13 cellular contexts compared by ENCODE assay signal in the genomic region with DNA sequence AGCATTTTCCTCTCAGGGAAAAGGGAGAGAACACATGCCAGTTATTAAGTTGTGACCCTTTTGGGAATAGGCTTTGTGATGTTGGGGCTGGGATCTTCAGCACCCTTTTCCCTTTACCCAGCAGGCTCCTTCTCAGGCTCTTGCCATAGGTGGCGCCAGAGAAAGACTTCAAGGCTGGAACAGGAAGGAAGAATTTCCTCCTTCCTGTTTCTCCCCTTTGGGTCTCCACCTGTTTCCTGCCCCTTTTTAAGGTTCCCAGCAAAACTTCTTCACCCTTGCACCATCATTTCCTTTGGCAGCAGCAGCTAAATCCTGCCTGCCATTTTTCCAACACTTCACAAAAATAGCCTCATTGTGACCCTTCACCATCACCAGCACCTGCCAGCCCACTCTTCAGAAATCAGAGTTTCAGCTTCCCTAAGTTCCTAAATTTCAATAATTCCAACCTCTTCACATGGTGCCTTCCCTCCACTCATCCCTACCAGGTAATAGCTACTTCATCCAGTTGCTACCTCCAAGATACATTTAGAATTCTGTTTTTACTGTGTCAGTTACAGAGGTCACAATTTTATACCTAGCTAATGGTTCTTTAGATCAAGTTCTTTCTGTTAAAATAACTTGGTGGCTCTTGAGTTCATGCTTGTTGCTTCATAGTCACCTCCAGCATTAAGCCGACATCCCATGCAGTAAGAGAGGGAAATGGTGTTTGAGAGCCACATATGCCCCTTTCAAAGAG. TPM values are rescaled to one million over a fixed set of nuclear protein-coding genes. Genes with fewer than 3 reads are reported as not detected.
DNase-seq lines count a peak whose midpoint lies in the region; TF ChIP-seq lines count a peak whose summit lies in the region.
"Had no signal": no experiment of that assay in that cellular context is flagged by ENCODE, and none has a peak within 500 bp of the region (broad histone marks: within the 10 kb centered on the region; RNA-seq: fewer than 3 reads in every experiment).

No MANE protein-coding gene starts in this region.

- H3K18ac ChIP-seq in trophoblast cell (ENCODE audit: low read length) = no peak overlapping the region

- H3K14ac ChIP-seq in trophoblast cell (ENCODE audit: low read length) = no peak overlapping the region

- H3K4me3 Mint-ChIP-seq in activated T-helper 1 cell treated with anti-CD3 and anti-CD28 coated beads, Interleukin-12 subunit alpha, Interleukin-12 subunit beta, Interleukin-2, Interleukin-4 antibody, amounts not matched to agents 30 ng/mL and 10 ng/mL and 1 ng/mL, durations not matched to agents 14 hours and 24 hours and 36 hours = no peak overlapping the region

- H4K8ac ChIP-seq in trophoblast cell (ENCODE audit: low read depth, low read length) = no peak overlapping the region

- H4K91ac ChIP-seq in trophoblast cell (ENCODE audit: low read depth, low read length) = no peak overlapping the region

- H3K27me3 ChIP-seq in A673 (replicated peaks; ENCODE audit: insufficient read depth, low read depth, low read length, poor library complexity) (no peaks in the 10 kb centered on the region), BLaER1 (no peaks in the 10 kb centered on the region), Karpas-422 (ENCODE audit: low read length) (no peaks in the 10 kb centered on the region; the same call in 1 of the 2 replicates), trophoblast cell (ENCODE audit: insufficient read depth, low read length) (no peaks in the 10 kb centered on the region)
- H3K27me3 ChIP-seq: heart right ventricle had no signal

- no peak overlapping the region for H3K9ac ChIP-seq in BLaER1
- no peak overlapping the region for H3K9ac ChIP-seq in Karpas-422 (ENCODE audit: low read length)
- H3K9ac ChIP-seq in trophoblast cell (ENCODE audit: low read length) = no peak overlapping the region

- H3K4me1 ChIP-seq in A673 (ENCODE audit: insufficient read depth, low read length, poor library complexity, severe bottlenecking) (peaks cover 5% of the 10 kb centered on the region), BLaER1 (peaks cover 14% of the 10 kb centered on the region; the same call in 1 of the 2 replicates), Karpas-422 (ENCODE audit: low read length) (no peaks in the 10 kb centered on the region), trophoblast cell (ENCODE audit: control insufficient read depth in 1 of 2, insufficient read depth in 2 of 2, low read length in 2 of 2) (no peaks in the 10 kb centered on the region)

- CTCF ChIA-PET in A673 (lab: Charles Lee) = interaction anchor here (0.9 kb wide), 1 partner anchor 54 kb away, joined by 3 read pairs; no protein-coding TSS in a partner anchor

- H2BK5ac ChIP-seq in trophoblast cell (ENCODE audit: low read depth, low read length, poor library complexity) = no peak overlapping the region

- H3K4me1 Mint-ChIP-seq in activated T-helper 1 cell treated with anti-CD3 and anti-CD28 coated beads, Interleukin-12 subunit alpha, Interleukin-12 subunit beta, Interleukin-2, Interleukin-4 antibody, amounts not matched to agents 30 ng/mL and 10 ng/mL and 1 ng/mL, durations not matched to agents 14 hours and 24 hours and 36 hours (ENCODE audit: low read depth) = peaks cover 5% of the 10 kb centered on the region

- no peak overlapping the region for H3K23ac ChIP-seq in trophoblast cell (ENCODE audit: low read length)

- H3K9me3 Mint-ChIP-seq in activated T-helper 1 cell treated with anti-CD3 and anti-CD28 coated beads, Interleukin-12 subunit alpha, Interleukin-12 subunit beta, Interleukin-2, Interleukin-4 antibody, amounts not matched to agents 30 ng/mL and 10 ng/mL and 1 ng/mL, durations not matched to agents 14 hours and 24 hours and 36 hours = peaks cover 28% of the 10 kb centered on the region

- 0 out of 2 replicates have a peak overlapping the region, but pooled peaks have one; percentile 6 for H2AFZ ChIP-seq in Karpas-422 (ENCODE audit: low read length)
- no peak overlapping the region for H2AFZ ChIP-seq in trophoblast cell (ENCODE audit: insufficient read depth, low read length, poor library complexity)

- H3K79me2 ChIP-seq in Karpas-422 (ENCODE audit: low read length) = no peaks in the 10 kb centered on the region
- H3K79me2 ChIP-seq in trophoblast cell (ENCODE audit: control insufficient read depth, insufficient read depth, low read length, poor library complexity) = no peaks in the 10 kb centered on the region

- no peaks in the 10 kb centered on the region for H3K79me1 ChIP-seq in trophoblast cell (ENCODE audit: low read length)

- WGBS in trophoblast cell (ENCODE audit: extremely low coverage, insufficient coverage, insufficient read length) = no CpG with 5 or more reads among the region's 2 CpGs

- H3K9me2 ChIP-seq in Karpas-422 (replicated peaks; ENCODE audit: insufficient read depth, low read length) = no peaks in the 10 kb centered on the region

- peaks cover 10% of the 10 kb centered on the region for H3K36me3 Mint-ChIP-seq in activated T-helper 1 cell treated with anti-CD3 and anti-CD28 coated beads, Interleukin-12 subunit alpha, Interleukin-12 subunit beta, Interleukin-2, Interleukin-4 antibody, amounts not matched to agents 30 ng/mL and 10 ng/mL and 1 ng/mL, durations not matched to agents 14 hours and 24 hours and 36 hours (ENCODE audit: low read depth)

- intact Hi-C loops in A673 (cut with micrococcal nuclease; ENCODE audit: unreplicated experiment) = no loop called here
- intact Hi-C loops in activated T-helper 1 cell treated with anti-CD3 and anti-CD28 coated beads, Interleukin-12 subunit alpha, Interleukin-12 subunit beta, Interleukin-2, Interleukin-4 antibody, amounts not matched to agents 30 ng/mL and 10 ng/mL and 1 ng/mL, durations not matched to agents 14 hours and 24 hours and 36 hours (cut with micrococcal nuclease) = no loop called here

- BruUV-seq in A673 (replicated peaks; lab: Mats Ljungman, UMichigan) = no TSS peak

- no peak overlapping the region for H2BK120ac ChIP-seq in trophoblast cell (ENCODE audit: insufficient read depth, low read length, poor library complexity)

- H3K4me3 ChIP-seq in A673 (ENCODE audit: low read depth, low read length, poor library complexity, severe bottlenecking) (no peak overlapping the region), BLaER1 (0 out of 2 replicates have a peak overlapping the region, but pooled peaks have one; percentile 2), Karpas-422 (ENCODE audit: low read length) (no peak overlapping the region), cardiac fibroblast (replicated peaks in 1 of 2; ENCODE audit: low read depth in 2 of 2, low read length in 2 of 2) (no peak overlapping the region), trophoblast cell (ENCODE audit: low read depth, low read length) (no peak overlapping the region)
- H3K4me3 ChIP-seq: heart right ventricle had no signal

- no peak overlapping the region for H3K4ac ChIP-seq in trophoblast cell (ENCODE audit: low read depth, low read length)

- no peak overlapping the region for H2BK12ac ChIP-seq in trophoblast cell (ENCODE audit: low read length)

- H2AK5ac ChIP-seq in trophoblast cell (ENCODE audit: low read length) = no peak overlapping the region

- H3K27ac Mint-ChIP-seq in activated T-helper 1 cell treated with anti-CD3 and anti-CD28 coated beads, Interleukin-12 subunit alpha, Interleukin-12 subunit beta, Interleukin-2, Interleukin-4 antibody, amounts not matched to agents 30 ng/mL and 10 ng/mL and 1 ng/mL, durations not matched to agents 14 hours and 24 hours and 36 hours = no peak overlapping the region
- H3K27ac Mint-ChIP-seq: progenitor cell of endocrine pancreas had no signal

- no peak overlapping the region for H3K4me2 ChIP-seq in BLaER1
- H3K4me2 ChIP-seq in Karpas-422 (ENCODE audit: low read depth, low read length, poor library complexity, severe bottlenecking) = no peak overlapping the region
- H3K4me2 ChIP-seq in trophoblast cell (ENCODE audit: low read length) = no peak overlapping the region

- no peaks in the 10 kb centered on the region for H3K27me3 Mint-ChIP-seq in activated T-helper 1 cell treated with anti-CD3 and anti-CD28 coated beads, Interleukin-12 subunit alpha, Interleukin-12 subunit beta, Interleukin-2, Interleukin-4 antibody, amounts not matched to agents 30 ng/mL and 10 ng/mL and 1 ng/mL, durations not matched to agents 14 hours and 24 hours and 36 hours (ENCODE audit: insufficient read depth)

- H3K9me3 ChIP-seq in A673 (ENCODE audit: low read depth, low read length, poor library complexity, severe bottlenecking) = peaks cover 11% of the 10 kb centered on the region
- H3K9me3 ChIP-seq in BLaER1 = peaks cover 45% of the 10 kb centered on the region
- H3K9me3 ChIP-seq in Karpas-422 (ENCODE audit: low read length) = peaks cover 15% of the 10 kb centered on the region
- peaks cover 3% of the 10 kb centered on the region for H3K9me3 ChIP-seq in trophoblast cell (ENCODE audit: insufficient read depth, low read depth, low read length)

- DNase-seq in A673 (ENCODE audit: low spot score) = peak; percentile 44
- peak; percentile 75 for DNase-seq in Karpas-422
- DNase-seq in cardiac fibroblast (ENCODE audit: low read depth in 2 of 2) = no peak
- no peak for DNase-seq in trophoblast cell
- no peak for DNase-seq in activated T-helper 1 cell treated with anti-CD3 and anti-CD28 coated beads, Interleukin-12 subunit alpha, Interleukin-12 subunit beta, Interleukin-2, Interleukin-4 antibody, amounts not matched to agents 30 ng/mL and 10 ng/mL and 1 ng/mL, durations not matched to agents 14 hours and 24 hours and 36 hours (ENCODE audit: low spot score)
- no peak for DNase-seq in cortex of kidney (lab: John Stamatoyannopoulos, UW)
- DNase-seq in NCI-H1694 (lab: John Stamatoyannopoulos, UW) = no peak
- DNase-seq: Calu3, heart right ventricle, NCI-H1048, NCI-H774 had no signal

- H4K12ac ChIP-seq in trophoblast cell (ENCODE audit: low read depth, low read length) = no peak overlapping the region

- POLR2A ChIA-PET in A673 (lab: Charles Lee; ENCODE audit: low non-redundant PET) = no interaction called here

- TF ChIP-seq CTCF in A673 (conservative IDR thresholded peaks at IDR 0.05; ENCODE audit: low read depth, low read length) (peak; percentile 38), cardiac fibroblast (IDR thresholded peaks at IDR 0.05; ENCODE audit: low read depth, low read length) (peak; percentile 34)

- H3K36me3 ChIP-seq in A673 (ENCODE audit: insufficient read depth, low read length, poor library complexity, severe bottlenecking) (no peaks in the 10 kb centered on the region), BLaER1 (no peaks in the 10 kb centered on the region), Karpas-422 (ENCODE audit: insufficient read depth, low read length) (no peaks in the 10 kb centered on the region; the same call in 1 of the 2 replicates), trophoblast cell (ENCODE audit: control insufficient read depth in 1 of 2, insufficient read depth in 2 of 2, low read length in 2 of 2) (no peaks in the 10 kb centered on the region)
- H3K36me3 ChIP-seq: heart right ventricle had no signal

- H4K20me1 ChIP-seq in BLaER1 (no peaks in the 10 kb centered on the region), Karpas-422 (ENCODE audit: insufficient read depth, low read depth, low read length) (no peaks in the 10 kb centered on the region)

- no peak overlapping the region for H3K27ac ChIP-seq in A673 (ENCODE audit: low read depth, low read length, poor library complexity, severe bottlenecking)
- H3K27ac ChIP-seq in BLaER1 = no peak overlapping the region
- no peak overlapping the region for H3K27ac ChIP-seq in Karpas-422 (ENCODE audit: low read length)
- no peak overlapping the region for H3K27ac ChIP-seq in trophoblast cell (ENCODE audit: low read depth, low read length)
- H3K27ac ChIP-seq: heart right ventricle had no signal

RNA-seq across cellular contexts. Expression of a gene that starts 22.4 kb away (rescaled TPM):
- total RNA-seq in A673 (2021) = 43.8 and 46.2 TPM in 2 replicates
- 20.3 and 23.8 TPM in 2 replicates for total RNA-seq in Karpas-422 (2014; rRNA removed; shearing (Covaris generic); ENCODE audit: low replicate concordance)
- 6.5 and 6.6 TPM in 2 replicates for polyA plus RNA-seq in trophoblast cell (2013)
- 37.7 and 37.9 TPM in 2 replicates for total RNA-seq in activated T-helper 1 cell treated with anti-CD3 and anti-CD28 coated beads, Interleukin-12 subunit alpha, Interleukin-12 subunit beta, Interleukin-2, Interleukin-4 antibody, amounts not matched to agents 30 ng/mL and 10 ng/mL and 1 ng/mL, durations not matched to agents 14 hours and 24 hours and 36 hours

Comparison
In these comparisons a context has a peak if more than half of its experiments do, and no peak if none do; other contexts are left out.
1. DNase-seq: peak in A673 (single experiment) and Karpas-422 (single experiment); none in cardiac fibroblast (0 of 2), trophoblast cell (0 of 2), activated T-helper 1 cell treated with anti-CD3 and anti-CD28 coated beads, Interleukin-12 subunit alpha, Interleukin-12 subunit beta, Interleukin-2, Interleukin-4 antibody, amounts not matched to agents 30 ng/mL and 10 ng/mL and 1 ng/mL, durations not matched to agents 14 hours and 24 hours and 36 hours (single experiment), cortex of kidney (single experiment) and NCI-H1694 (single experiment).